Comparison of ENCODE assay signal across 17 cellular contexts in genomic region chr11:77018396-77018924, GRCh38. TPM values are rescaled to one million over a fixed set of nuclear protein-coding genes. Genes with fewer than 3 reads are reported as not detected.
"Had no signal": no experiment of that assay in that cellular context is flagged by ENCODE, and none has a peak within 500 bp of the region (broad histone marks: within the 10 kb centered on the region; RNA-seq: fewer than 3 reads in every experiment).

No MANE protein-coding gene starts in this region.

RNA-seq across cellular contexts. Expression of gene B3GNT6, which starts 15.7 kb away (rescaled TPM):
- total RNA-seq: left cardiac atrium; left lobe of liver; left ventricle myocardium superior; lung microvascular endothelial cell; mesenteric fat pad; myocyte; naive thymus-derived CD4-positive, alpha-beta T cell; natural killer cell treated with Interleukin-12 subunit alpha and Interleukin-12 subunit beta and Interleukin-15 and Interleukin-18, amount 100 ng/mL, for 72 hours; omental fat pad; progenitor cell of endocrine pancreas; pulmonary artery endothelial cell; renal cortical epithelial cell; right atrium auricular region; right lobe of liver; skeletal muscle tissue; urinary bladder; vagina had no signal
